1 cellular context compared by ENCODE assay signal in genomic region chr16:1942810-1943726, GRCh38.
A peak's percentile ranks its signal among the peaks of the same experiment; 100 is the strongest.
TF ChIP-seq lines count a peak whose summit lies in the region.

MSRB1 (minus strand) TSS chr16:1943199; CDS start chr16:1943156, 43 bp downstream.

TF ChIP-seq in HepG2, 621 proteins besides CTCF, POLR2A, EP300 and RAD21 (continued from another document and continues in another):
- TF ChIP-seq ZNF775 (CRISPR knock-in tag; IDR thresholded peaks at IDR 0.05; ENCODE audit: borderline replicate concordance) (0 out of 2 replicates have a peak, but pooled peaks have one; percentile 1), CBFB (CRISPR knock-in tag; IDR thresholded peaks at IDR 0.05) (0 out of 2 replicates have a peak, but pooled peaks have one; percentile 21), DMTF1 (CRISPR knock-in tag; IDR thresholded peaks at IDR 0.05) (peak; percentile 34; the same call in 1 of the 2 replicates), ZNF792 (CRISPR knock-in tag; IDR thresholded peaks at IDR 0.05) (peak; percentile 61), HNRNPK (IDR thresholded peaks at IDR 0.05; ENCODE audit: low read depth, low read length, poor library complexity, severe bottlenecking) (peak; percentile 25), ZNF784 (CRISPR knock-in tag; IDR thresholded peaks at IDR 0.05; ENCODE audit: borderline replicate concordance) (no peak), ZC3H13 (CRISPR knock-in tag; IDR thresholded peaks at IDR 0.05) (peak; percentile 53; the same call in 1 of the 2 replicates), SIN3A (IDR thresholded peaks at IDR 0.05; ENCODE audit: borderline replicate concordance, low read depth, low read length) (peak; percentile 93; the same call in 1 of the 2 replicates), SMYD3 (CRISPR knock-in tag; IDR thresholded peaks at IDR 0.05) (no peak; the same call in 1 of the 2 replicates), HMGXB4 (CRISPR knock-in tag; IDR thresholded peaks at IDR 0.05; ENCODE audit: borderline replicate concordance in 1 of 2, low read depth in 1 of 2) (peak; percentile 52 to 76), HIC2 (CRISPR knock-in tag; IDR thresholded peaks at IDR 0.05; ENCODE audit: low read depth) (0 out of 2 replicates have a peak, but pooled peaks have one; percentile 25), ZNF501 (CRISPR knock-in tag; IDR thresholded peaks at IDR 0.05) (peak; percentile 57), NAIF1 (CRISPR knock-in tag; IDR thresholded peaks at IDR 0.05; ENCODE audit: borderline replicate concordance) (peak; percentile 46; the same call in 1 of the 2 replicates), ZNF235 (CRISPR knock-in tag; IDR thresholded peaks at IDR 0.05; ENCODE audit: borderline replicate concordance) (peak; percentile 70; the same call in 1 of the 2 replicates), MEIS2 (CRISPR knock-in tag; IDR thresholded peaks at IDR 0.05) (no peak), PHF20 (CRISPR knock-in tag; IDR thresholded peaks at IDR 0.05) (peak; percentile 20; the same call in 1 of the 2 replicates), ZNF350 (CRISPR knock-in tag; IDR thresholded peaks at IDR 0.05; ENCODE audit: borderline replicate concordance, low read depth) (no peak; the same call in 1 of the 2 replicates), ZNF629 (CRISPR knock-in tag; conservative IDR thresholded peaks at IDR 0.05) (no peak), AKAP8 (CRISPR knock-in tag; IDR thresholded peaks at IDR 0.05) (peak; percentile 36; the same call in 1 of the 2 replicates), MTA1 (CRISPR knock-in tag; IDR thresholded peaks at IDR 0.05; ENCODE audit: borderline replicate concordance) (peak; percentile 61; the same call in 1 of the 2 replicates), MIER3 (CRISPR knock-in tag; IDR thresholded peaks at IDR 0.05; ENCODE audit: borderline replicate concordance) (0 out of 2 replicates have a peak, but pooled peaks have one; percentile 14), REST (IDR thresholded peaks at IDR 0.05; ENCODE audit: borderline replicate concordance in 1 of 2, low read depth in 1 of 2, low read length in 2 of 2) (peak in 1 of 2 experiments; percentile 62; a peak in 1 of 4 replicates), DRAP1 (CRISPR knock-in tag; IDR thresholded peaks at IDR 0.05) (peak; percentile 86), ZNF496 (CRISPR knock-in tag; IDR thresholded peaks at IDR 0.05; ENCODE audit: insufficient replicate concordance) (no peak), ZNF678 (CRISPR knock-in tag; IDR thresholded peaks at IDR 0.05) (no peak), ZSCAN9 (CRISPR knock-in tag; IDR thresholded peaks at IDR 0.05; ENCODE audit: borderline replicate concordance) (peak; percentile 86), ZNF468 (CRISPR knock-in tag; IDR thresholded peaks at IDR 0.05) (0 out of 2 replicates have a peak, but pooled peaks have one; percentile 71), PATZ1 (CRISPR knock-in tag; IDR thresholded peaks at IDR 0.05) (peak; percentile 22; the same call in 1 of the 2 replicates), ZNF768 (CRISPR knock-in tag; IDR thresholded peaks at IDR 0.05) (no peak), ARNT2 (CRISPR knock-in tag; IDR thresholded peaks at IDR 0.05; ENCODE audit: low read depth) (peak; percentile 55), HBP1 (CRISPR knock-in tag; IDR thresholded peaks at IDR 0.05; ENCODE audit: low read depth) (0 out of 2 replicates have a peak, but pooled peaks have one; percentile 53), ZNF230 (CRISPR knock-in tag; IDR thresholded peaks at IDR 0.05) (0 out of 2 replicates have a peak, but pooled peaks have one; percentile 60), ZBTB26 (CRISPR knock-in tag; IDR thresholded peaks at IDR 0.05; ENCODE audit: borderline replicate concordance) (no peak; the same call in 1 of the 2 replicates), ETV5 (CRISPR knock-in tag; IDR thresholded peaks at IDR 0.05; ENCODE audit: borderline replicate concordance) (peak; percentile 60), ZNF281 (CRISPR knock-in tag; IDR thresholded peaks at IDR 0.05; ENCODE audit: borderline replicate concordance) (peak; percentile 37; the same call in 1 of the 2 replicates), FLYWCH1 (CRISPR knock-in tag; IDR thresholded peaks at IDR 0.05) (peak; percentile 26; the same call in 1 of the 2 replicates), GLI4 (CRISPR knock-in tag; IDR thresholded peaks at IDR 0.05; ENCODE audit: borderline replicate concordance) (no peak), HOXA9 (CRISPR knock-in tag; IDR thresholded peaks at IDR 0.05; ENCODE audit: borderline replicate concordance) (no peak), TRIM24 (CRISPR knock-in tag; IDR thresholded peaks at IDR 0.05) (no peak), ZNF260 (CRISPR knock-in tag; IDR thresholded peaks at IDR 0.05; ENCODE audit: borderline replicate concordance, low read depth) (no peak), ZNF670 (CRISPR knock-in tag; IDR thresholded peaks at IDR 0.05; ENCODE audit: borderline replicate concordance) (0 out of 2 replicates have a peak, but pooled peaks have one; percentile 59)
